ENCODE assay signal across 16 cellular contexts in genomic region chr1:50417946-50418599, GRCh38. TPM values are rescaled to one million over a fixed set of nuclear protein-coding genes. Genes with fewer than 3 reads are reported as not detected.
DNase-seq lines count a peak whose midpoint lies in the region; ATAC-seq, FAIRE-seq and TF ChIP-seq lines count a peak whose summit lies in the region.
"Had no signal": no experiment of that assay in that cellular context is flagged by ENCODE, and none has a peak within 500 bp of the region (broad histone marks: within the 10 kb centered on the region; RNA-seq: fewer than 3 reads in every experiment).

No MANE protein-coding gene starts in this region.

- H3K4me1 Mint-ChIP-seq in naive thymus-derived CD4-positive, alpha-beta T cell: peaks cover 19 to 46% (median 39%) of the 10 kb centered on the region in 7 donors

- no peak for TF ChIP-seq CTCF in heart left ventricle (IDR thresholded peaks at IDR 0.05)
- TF ChIP-seq CTCF in K562 (IDR thresholded peaks at IDR 0.05 in 2 of 3, conservative IDR thresholded peaks at IDR 0.05 in 1 of 3; ENCODE audit: insufficient read depth in 2 of 3, low read depth in 1 of 3, low read length in 3 of 3): no peak
- TF ChIP-seq CTCF in thoracic aorta (IDR thresholded peaks at IDR 0.05): no peak

- no peak overlapping the region for H3K4me2 ChIP-seq in K562 (ENCODE audit: insufficient read depth, low read length)

- no peak for FAIRE-seq in K562 (lab: Jason Lieb, UNC)
- FAIRE-seq: colon had no signal

- BruUV-seq in K562 (replicated peaks; lab: Mats Ljungman, UMichigan): no TSS peak

- H3K27me3 ChIP-seq in heart left ventricle (peaks cover 62 to 99% (median 87%) of the 10 kb centered on the region in 9 donors), K562 (ENCODE audit: control insufficient read depth in 2 of 2, insufficient read depth in 2 of 2, low read length in 2 of 2) (peaks cover 76 to 92% of the 10 kb centered on the region in 2 experiments), thoracic aorta (replicated peaks; ENCODE audit: insufficient read depth) (peaks cover 47% of the 10 kb centered on the region)
- H3K27me3 ChIP-seq in naive thymus-derived CD4-positive, alpha-beta T cell (ENCODE audit: control insufficient read depth in 2 of 2, insufficient read depth in 2 of 2, low read length in 2 of 2): peaks cover 0 to 8% of the 10 kb centered on the region in 2 donors

- peak overlapping the region in 1 of 9 donors; percentile 80 for H3K27ac Mint-ChIP-seq in naive thymus-derived CD4-positive, alpha-beta T cell

- H3K27me3 Mint-ChIP-seq in naive thymus-derived CD4-positive, alpha-beta T cell: peaks cover 69 to 82% (median 74%) of the 10 kb centered on the region in 5 donors

- no peak for TF ChIP-seq RAD21 in K562 (CRISPR knock-in tag; conservative IDR thresholded peaks at IDR 0.05 in 1 of 2, IDR thresholded peaks at IDR 0.05 in 1 of 2)

- TF ChIP-seq EP300 in K562 (IDR thresholded peaks at IDR 0.05; ENCODE audit: low read length): no peak

- peaks cover 0 to 5% (median 0%) of the 10 kb centered on the region in 5 donors for H3K36me3 Mint-ChIP-seq in naive thymus-derived CD4-positive, alpha-beta T cell

- H3K9me3 ChIP-seq in heart left ventricle (peaks cover 0 to 5% (median 0%) of the 10 kb centered on the region in 12 donors), K562 (replicated peaks; ENCODE audit: control insufficient read depth, insufficient read depth, low read depth, low read length) (no peaks in the 10 kb centered on the region), thoracic aorta (no peaks in the 10 kb centered on the region)
- H3K9me3 ChIP-seq in naive thymus-derived CD4-positive, alpha-beta T cell (ENCODE audit: control insufficient read depth in 2 of 3, low read length in 3 of 3): peaks cover 0 to under 1% (median 0%) of the 10 kb centered on the region in 3 experiments

- H3K9me3 Mint-ChIP-seq in naive thymus-derived CD4-positive, alpha-beta T cell: peaks cover 0 to 10% (median 5%) of the 10 kb centered on the region in 11 donors

- POLR2A ChIA-PET in K562 (lab: Yijun Ruan, JAX): interaction anchor here (0.7 kb wide), 1 partner anchor 8 kb away, joined by 3 read pairs; no protein-coding TSS in a partner anchor
- POLR2A ChIA-PET in naive thymus-derived CD4-positive, alpha-beta T cell (lab: Charles Lee): no interaction called here

- H3K4me3 ChIP-seq in heart left ventricle (peak overlapping the region in 9 of 12 donors; percentile 24 to 48 (median 40)), K562 (no peak overlapping the region), thoracic aorta (peak overlapping the region; percentile 66)
- no peak overlapping the region for H3K4me3 ChIP-seq in naive thymus-derived CD4-positive, alpha-beta T cell (ENCODE audit: low read length)

- no peaks in the 10 kb centered on the region for H3K9me1 ChIP-seq in K562 (ENCODE audit: control insufficient read depth, insufficient read depth, low read length)

- no peak overlapping the region for H3K9ac ChIP-seq in K562 (ENCODE audit: insufficient read depth in 1 of 2, low read depth in 2 of 2, low read length in 2 of 2)

- in situ Hi-C loops in K562 (cut with MboI): no loop called here

- intact Hi-C loops in heart left ventricle (cut with DNase I): no loop called here
- intact Hi-C loops in Right ventricle myocardium superior (cut with DNase I): no loop called here
- intact Hi-C loops in K562 (cut with micrococcal nuclease): no loop called here
- intact Hi-C loops in naive thymus-derived CD4-positive, alpha-beta T cell (cut with micrococcal nuclease): no loop called here

- H3K4me1 ChIP-seq in heart left ventricle: peaks cover 0 to 63% (median 22%) of the 10 kb centered on the region in 12 donors
- peaks cover 0 to 39% of the 10 kb centered on the region in 2 experiments; a peak in 1 of 5 replicates for H3K4me1 ChIP-seq in K562 (replicated peaks in 1 of 2; ENCODE audit: control insufficient read depth in 2 of 2, insufficient read depth in 2 of 2, low read length in 2 of 2)
- H3K4me1 ChIP-seq in naive thymus-derived CD4-positive, alpha-beta T cell (ENCODE audit: control insufficient read depth in 2 of 2, insufficient read depth in 2 of 2, low read length in 2 of 2): no peaks in the 10 kb centered on the region
- peaks cover 17 to 57% of the 10 kb centered on the region in 2 donors for H3K4me1 ChIP-seq in thoracic aorta (ENCODE audit: control insufficient read depth in 1 of 2, low read depth in 2 of 2)

- H3K36me3 ChIP-seq in heart left ventricle (no peaks in the 10 kb centered on the region), K562 (ENCODE audit: control insufficient read depth, insufficient read depth, low read length) (no peaks in the 10 kb centered on the region), thoracic aorta (no peaks in the 10 kb centered on the region)
- H3K36me3 ChIP-seq in naive thymus-derived CD4-positive, alpha-beta T cell (ENCODE audit: control insufficient read depth in 2 of 3, insufficient read depth in 3 of 3, low read length in 3 of 3): no peaks in the 10 kb centered on the region

- H3K4me3 Mint-ChIP-seq in naive thymus-derived CD4-positive, alpha-beta T cell: peak overlapping the region in 7 of 10 donors; percentile 12 to 53 (median 34)

- TF ChIP-seq POLR2A in heart left ventricle (IDR thresholded peaks at IDR 0.05): no peak
- TF ChIP-seq POLR2A in K562 (conservative IDR thresholded peaks at IDR 0.05): no peak

- H3K79me2 ChIP-seq in K562 (ENCODE audit: control insufficient read depth, insufficient read depth, low read length): no peaks in the 10 kb centered on the region

- H3K27ac ChIP-seq in heart left ventricle (no peak overlapping the region), K562 (ENCODE audit: extremely low read depth, low read depth, low read length) (no peak overlapping the region), thoracic aorta (no peak overlapping the region)
- H3K27ac ChIP-seq in naive thymus-derived CD4-positive, alpha-beta T cell (ENCODE audit: low read depth, low read length): no peak overlapping the region
- H3K27ac ChIP-seq: skin epidermis had no signal

- no peak overlapping the region for H2AFZ ChIP-seq in K562 (ENCODE audit: low read depth, low read length)

- ATAC-seq in heart left ventricle: no peak
- no peak for ATAC-seq in Right ventricle myocardium superior (ENCODE audit: poor library complexity)
- no peak for ATAC-seq in K562
- no peak for ATAC-seq in naive thymus-derived CD4-positive, alpha-beta T cell
- ATAC-seq in thoracic aorta (ENCODE audit: insufficient number of reproducible peaks, low FRiP score, low read depth): no peak
- ATAC-seq in GM21786 (IDR thresholded peaks at IDR 0.05; ENCODE audit: unreplicated experiment): no peak

- H4K20me1 ChIP-seq in K562 (replicated peaks; ENCODE audit: control insufficient read depth, insufficient read depth, low read length): 0 out of 2 replicates have a peak, but pooled peaks cover 3% of the 10 kb centered on the region

- CTCF ChIA-PET in K562 (lab: Yijun Ruan, JAX; ENCODE audit: low intra/inter-chr PET ratio): no interaction called here
- CTCF ChIA-PET in naive thymus-derived CD4-positive, alpha-beta T cell (lab: Charles Lee): no interaction called here

- WGBS in heart left ventricle, 4 donors: 7 to 11% (median 10%) methylated on average over 16 to 20 of the region's 20 CpGs
- WGBS in K562 (ENCODE audit: insufficient coverage, low coverage, missing lambda C conversion rate): 31% methylated on average over 19 of the region's 20 CpGs

- no peak for DNase-seq in heart left ventricle
- no peak for DNase-seq in Right ventricle myocardium superior
- DNase-seq in K562 (ENCODE audit: extremely low read depth in 1 of 4, low spot score in 3 of 4): peak in 3 of 4 experiments; percentile 7 to 12 (median 10)
- no peak for DNase-seq in naive thymus-derived CD4-positive, alpha-beta T cell
- no peak for DNase-seq in thoracic aorta (ENCODE audit: low spot score)
- DNase-seq in activated CD4-positive, CD25-positive, alpha-beta regulatory T cell treated with anti-CD3 and anti-CD28 coated beads, Interleukin-2, amount 50 U/mL, for 72 hours: no peak
- no peak for DNase-seq in KG1 (lab: John Stamatoyannopoulos, UW)
- DNase-seq: activated CD4-positive, CD25-positive, alpha-beta regulatory T cell; activated effector memory CD4-positive, alpha-beta T cell treated with Interleukin-2 at 50 U/mL for 16 hours; GF-D8; NCI-H1105 treated with DMSO at 0.1 percent for 48 hours; NCI-H524 had no signal

TF ChIP-seq in K562, 482 proteins besides CTCF, POLR2A, EP300 and RAD21 (continues in another document):
- TF ChIP-seq KLF10 (CRISPR knock-in tag; IDR thresholded peaks at IDR 0.05): no peak
- TF ChIP-seq MEF2D (tag; conservative IDR thresholded peaks at IDR 0.05; ENCODE audit: low read depth): no peak
- TF ChIP-seq OTX1 (CRISPR knock-in tag; IDR thresholded peaks at IDR 0.05): no peak
- TF ChIP-seq CBX5 (IDR thresholded peaks at IDR 0.05; ENCODE audit: borderline replicate concordance, low read depth): no peak

RNA-seq across cellular contexts. Expression of gene DMRTA2, which starts 5.2 kb away (rescaled TPM):
- total RNA-seq in heart left ventricle (under 1 TPM in 1 of 9 donors, not detected in 8; 0.10 TPM), Right ventricle myocardium superior (not detected), K562 (2014; rRNA removed) (not detected in 2 replicates), K562 (2014; rRNA removed; fragmentation: Illumina TruSeq; extraction: Trizol) (not detected in 2 replicates), K562 (2015; rRNA removed; fragmentation: Illumina TruSeq; extraction: Trizol) (not detected in 2 replicates), K562 (2021) (not detected in 2 replicates), thoracic aorta (under 1 TPM; 0.28 to 0.41 TPM)
- polyA plus RNA-seq in heart left ventricle (not detected), K562 (2011; rRNA removed) (not detected in 2 replicates), K562 (2014; fragmentation: Illumina TruSeq; extraction: Trizol) (not detected in 2 replicates), K562 (2014; fragmentation: Nextera tagmentation; extraction: Ambion mirVana) (not detected), K562 (2014; rRNA removed) (not detected in 2 replicates)
- total RNA-seq in K562 (2011; cell fraction: chromatin; rRNA removed; ENCODE audit: low replicate concordance): not detected in 2 replicates
- total RNA-seq in K562 (2011; cell fraction: nucleolus; rRNA removed): not detected in 2 replicates
- total RNA-seq in K562 (2011; cell fraction: nucleoplasm; rRNA removed): not detected in 2 replicates
- polyA plus RNA-seq in K562 (2011; cell fraction: cytosol; rRNA removed): not detected in 2 replicates
- not detected in 2 replicates for polyA plus RNA-seq in K562 (2011; cell fraction: nucleus; rRNA removed)
- polyA plus RNA-seq in K562 (2012): not detected in 2 replicates
- not detected in 2 replicates for polyA minus RNA-seq in K562 (2011; rRNA and poly(A)+ RNA removed)
- polyA minus RNA-seq in K562 (2011; cell fraction: cytosol; rRNA and poly(A)+ RNA removed): not detected in 2 replicates
- polyA minus RNA-seq in K562 (2011; cell fraction: nucleus; rRNA and poly(A)+ RNA removed): not detected in 2 replicates
- total RNA-seq in naive thymus-derived CD4-positive, alpha-beta T cell: not detected
- polyA plus RNA-seq in naive thymus-derived CD4-positive, alpha-beta T cell: not detected
- total RNA-seq: liver had no signal
- polyA plus RNA-seq: liver had no signal

Comparison
In these comparisons a context has a peak if more than half of its experiments do, and no peak if none do; other contexts are left out.
1. DNase-seq: peak in K562 (3 of 4); none in heart left ventricle (0 of 5), Right ventricle myocardium superior (single experiment), naive thymus-derived CD4-positive, alpha-beta T cell (0 of 9), thoracic aorta (single experiment), activated CD4-positive, CD25-positive, alpha-beta regulatory T cell treated with anti-CD3 and anti-CD28 coated beads, Interleukin-2, amount 50 U/mL, for 72 hours (single experiment) and KG1 (single experiment).
2. H3K4me3 ChIP-seq: peak in heart left ventricle (9 of 12) and thoracic aorta (single experiment); none in K562 (single experiment) and naive thymus-derived CD4-positive, alpha-beta T cell (single experiment).